In genomic region chr17:75645889-75646625, GRCh38 we compare ENCODE assay signal across 1 cellular context.
TF ChIP-seq lines count a peak whose summit lies in the region.

No MANE protein-coding gene starts in this region.

TF ChIP-seq in HepG2, 621 proteins besides CTCF, POLR2A, EP300 and RAD21 (continued from another document and continues in another):
- TF ChIP-seq ZBTB2 (CRISPR knock-in tag; IDR thresholded peaks at IDR 0.05; ENCODE audit: low read depth) (0 out of 2 replicates have a peak, but pooled peaks have one; percentile 15), RFXAP (CRISPR knock-in tag; IDR thresholded peaks at IDR 0.05; ENCODE audit: borderline replicate concordance) (peak; percentile 95), ARID5B (CRISPR knock-in tag; IDR thresholded peaks at IDR 0.05) (peak; percentile 39), ZBTB26 (CRISPR knock-in tag; IDR thresholded peaks at IDR 0.05; ENCODE audit: borderline replicate concordance) (peak; percentile 9; the same call in 1 of the 2 replicates), ATF4 (CRISPR knock-in tag; IDR thresholded peaks at IDR 0.05) (0 out of 4 replicates have a peak, but pooled peaks of 1 of the 2 experiments have one; percentile 20), SMAD1 (CRISPR knock-in tag; IDR thresholded peaks at IDR 0.05; ENCODE audit: borderline replicate concordance, low read depth) (0 out of 2 replicates have a peak, but pooled peaks have one; percentile 97), ZNF766 (CRISPR knock-in tag; IDR thresholded peaks at IDR 0.05; ENCODE audit: borderline replicate concordance) (0 out of 2 replicates have a peak, but pooled peaks have one; percentile 58), SPEN (CRISPR knock-in tag; IDR thresholded peaks at IDR 0.05; ENCODE audit: low read depth) (peak; percentile 58; the same call in 1 of the 2 replicates), DNMT3B (CRISPR knock-in tag; conservative IDR thresholded peaks at IDR 0.05) (no peak), PITX1 (CRISPR knock-in tag; IDR thresholded peaks at IDR 0.05) (0 out of 2 replicates have a peak, but pooled peaks have one; percentile 46), ADNP (CRISPR knock-in tag; IDR thresholded peaks at IDR 0.05) (no peak), RBM39 (IDR thresholded peaks at IDR 0.05; ENCODE audit: low read depth, low read length, poor library complexity, severe bottlenecking) (peak; percentile 52), BRD4 (CRISPR knock-in tag; IDR thresholded peaks at IDR 0.05) (peak; percentile 83; the same call in 1 of the 2 replicates), ZEB1 (IDR thresholded peaks at IDR 0.05; ENCODE audit: insufficient replicate concordance, low read depth) (peak; percentile 86), SRSF4 (IDR thresholded peaks at IDR 0.05; ENCODE audit: low read depth, low read length, poor library complexity, severe bottlenecking) (no peak), TFDP2 (CRISPR knock-in tag; IDR thresholded peaks at IDR 0.05) (peak; percentile 48; the same call in 1 of the 2 replicates), ZNF274 (CRISPR knock-in tag; IDR thresholded peaks at IDR 0.05) (peak; percentile 81; the same call in 1 of the 2 replicates), ZC3H13 (CRISPR knock-in tag; IDR thresholded peaks at IDR 0.05) (0 out of 2 replicates have a peak, but pooled peaks have one; percentile 57), HDAC2 (CRISPR knock-in tag; IDR thresholded peaks at IDR 0.05) (peak; percentile 73; the same call in 1 of the 2 replicates), ZNF317 (CRISPR knock-in tag; IDR thresholded peaks at IDR 0.05) (peak; percentile 88), TP53 (CRISPR knock-in tag; conservative IDR thresholded peaks at IDR 0.05) (0 out of 2 replicates have a peak, but pooled peaks have one; percentile 58), ZNF33B (CRISPR knock-in tag; IDR thresholded peaks at IDR 0.05) (0 out of 2 replicates have a peak, but pooled peaks have one; percentile 54), ZNF691 (CRISPR knock-in tag; IDR thresholded peaks at IDR 0.05; ENCODE audit: borderline replicate concordance, low read depth) (no peak; the same call in 1 of the 2 replicates), ZNF770 (CRISPR knock-in tag; IDR thresholded peaks at IDR 0.05) (peak; percentile 50), RCOR2 (CRISPR knock-in tag; IDR thresholded peaks at IDR 0.05) (peak; percentile 60; the same call in 1 of the 2 replicates), GATAD2A (CRISPR knock-in tag; IDR thresholded peaks at IDR 0.05) (peak; percentile 62; the same call in 1 of the 2 replicates), RERE (CRISPR knock-in tag; IDR thresholded peaks at IDR 0.05; ENCODE audit: low read depth) (0 out of 2 replicates have a peak, but pooled peaks have one; percentile 29), KAT2B (IDR thresholded peaks at IDR 0.05; ENCODE audit: borderline replicate concordance, low read depth, low read length) (no peak), WIZ (CRISPR knock-in tag; IDR thresholded peaks at IDR 0.05) (no peak), TFE3 (CRISPR knock-in tag; IDR thresholded peaks at IDR 0.05) (peak; percentile 74; the same call in 1 of the 2 replicates), MXI1 (IDR thresholded peaks at IDR 0.05; ENCODE audit: borderline replicate concordance, low read depth, low read length) (peak; percentile 89; the same call in 2 of the 3 replicates), ONECUT2 (CRISPR knock-in tag; IDR thresholded peaks at IDR 0.05) (no peak), TIGD3 (CRISPR knock-in tag; IDR thresholded peaks at IDR 0.05; ENCODE audit: borderline replicate concordance) (peak; percentile 79; the same call in 1 of the 2 replicates), ZNF883 (CRISPR knock-in tag; IDR thresholded peaks at IDR 0.05; ENCODE audit: not compliant biosample characterization) (peak; percentile 80), FOXK1 (CRISPR knock-in tag; IDR thresholded peaks at IDR 0.05; ENCODE audit: borderline replicate concordance, low read depth) (peak; percentile 59; the same call in 1 of the 2 replicates), ZFP82 (CRISPR knock-in tag; IDR thresholded peaks at IDR 0.05; ENCODE audit: borderline replicate concordance) (no peak)
